ENCODE assay signal across 14 cellular contexts in the genomic region with DNA sequence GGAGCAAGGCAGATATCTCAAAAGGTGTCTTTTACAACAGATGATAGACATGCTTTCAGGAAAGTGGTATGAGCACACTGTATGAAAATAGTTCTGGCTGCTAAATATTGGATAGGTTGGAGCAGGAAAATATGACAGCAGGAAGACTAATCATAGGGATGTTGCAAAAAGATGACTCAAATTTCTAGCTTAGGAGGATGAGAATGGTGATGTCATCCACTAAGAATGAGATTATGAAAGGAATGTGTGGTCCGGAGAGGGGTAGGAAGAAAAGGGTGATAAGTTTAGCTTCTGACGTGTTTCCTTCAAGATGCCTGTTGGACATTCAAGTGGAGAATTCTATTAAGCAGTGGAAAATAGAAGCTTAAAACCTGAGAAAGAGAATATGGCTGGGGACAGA. TPM values are rescaled to one million over a fixed set of nuclear protein-coding genes. Genes with fewer than 3 reads are reported as not detected.
DNase-seq lines count a peak whose midpoint lies in the region; ATAC-seq and TF ChIP-seq lines count a peak whose summit lies in the region.
"Had no signal": no experiment of that assay in that cellular context is flagged by ENCODE, and none has a peak within 500 bp of the region (broad histone marks: within the 10 kb centered on the region; RNA-seq: fewer than 3 reads in every experiment).

No MANE protein-coding gene starts in this region.

- peak; percentile 94 for ATAC-seq in RWPE2 (ENCODE audit: low read depth)
- no peak for ATAC-seq in naive thymus-derived CD4-positive, alpha-beta T cell
- no peak for ATAC-seq in HG02970 (IDR thresholded peaks at IDR 0.05; ENCODE audit: low FRiP score, unreplicated experiment)

- peak overlapping the region; percentile 84 for H3K27ac ChIP-seq in RWPE2 (ENCODE audit: poor library complexity, severe bottlenecking)
- H3K27ac ChIP-seq in tibial artery, result no peak overlapping the region
- no peak overlapping the region for H3K27ac ChIP-seq in naive thymus-derived CD4-positive, alpha-beta T cell (ENCODE audit: low read depth, low read length)
- H3K27ac ChIP-seq: VCaP had no signal

- peaks cover 0 to 4% (median 0%) of the 10 kb centered on the region in 7 donors for H3K4me1 Mint-ChIP-seq in naive thymus-derived CD4-positive, alpha-beta T cell

- intact Hi-C loops in tibial artery (cut with DNase I; ENCODE audit: low total_unique reads), result no loop called here
- intact Hi-C loops in naive thymus-derived CD4-positive, alpha-beta T cell (cut with micrococcal nuclease), result no loop called here

- CTCF ChIA-PET in naive thymus-derived CD4-positive, alpha-beta T cell (lab: Charles Lee), result interaction anchor here (0.8 kb wide), 1 partner anchor 39 kb away, joined by 3 read pairs; no protein-coding TSS in a partner anchor

- POLR2A ChIA-PET in naive thymus-derived CD4-positive, alpha-beta T cell (lab: Charles Lee), result no interaction called here

- peaks cover 0 to 5% (median 0%) of the 10 kb centered on the region in 5 donors for H3K27me3 Mint-ChIP-seq in naive thymus-derived CD4-positive, alpha-beta T cell

- H3K27ac Mint-ChIP-seq in naive thymus-derived CD4-positive, alpha-beta T cell, result no peak overlapping the region
- H3K27ac Mint-ChIP-seq: dendritic cell treated with granulocyte-macrophage colony-stimulating factor and Interleukin-4, amounts not matched to agents 40 ng/mL and 50 ng/mL, for 4 days; nephron had no signal

- no peak overlapping the region for H3K4me3 Mint-ChIP-seq in naive thymus-derived CD4-positive, alpha-beta T cell
- H3K4me3 Mint-ChIP-seq: dendritic cell treated with granulocyte-macrophage colony-stimulating factor and Interleukin-4, amounts not matched to agents 40 ng/mL and 50 ng/mL, for 4 days; nephron had no signal

- no peaks in the 10 kb centered on the region for H3K9me3 Mint-ChIP-seq in naive thymus-derived CD4-positive, alpha-beta T cell

- no peaks in the 10 kb centered on the region for H3K36me3 ChIP-seq in RWPE2 (ENCODE audit: low read depth)
- no peaks in the 10 kb centered on the region for H3K36me3 ChIP-seq in tibial artery
- no peaks in the 10 kb centered on the region for H3K36me3 ChIP-seq in naive thymus-derived CD4-positive, alpha-beta T cell (ENCODE audit: control insufficient read depth in 2 of 3, insufficient read depth in 3 of 3, low read length in 3 of 3)

- H3K36me3 Mint-ChIP-seq in naive thymus-derived CD4-positive, alpha-beta T cell, result no peaks in the 10 kb centered on the region

- TF ChIP-seq CTCF in RWPE2 (IDR thresholded peaks at IDR 0.05; ENCODE audit: poor library complexity, severe bottlenecking) (no peak), tibial artery (IDR thresholded peaks at IDR 0.05) (no peak)

- H3K9me3 ChIP-seq in RWPE2 (ENCODE audit: severe bottlenecking) (no peaks in the 10 kb centered on the region), tibial artery (no peaks in the 10 kb centered on the region)
- no peaks in the 10 kb centered on the region for H3K9me3 ChIP-seq in naive thymus-derived CD4-positive, alpha-beta T cell (ENCODE audit: control insufficient read depth in 2 of 3, low read length in 3 of 3)

- H3K4me3 ChIP-seq in RWPE2 (ENCODE audit: severe bottlenecking), result no peak overlapping the region
- H3K4me3 ChIP-seq in tibial artery, result no peak overlapping the region
- H3K4me3 ChIP-seq in naive thymus-derived CD4-positive, alpha-beta T cell (ENCODE audit: low read length), result no peak overlapping the region

- DNase-seq in GM04503 (ENCODE audit: low read depth) (peak; percentile 95), RWPE2 (ENCODE audit: low spot score) (no peak), fibroblast of gingiva (ENCODE audit: low read depth) (peak; percentile 94), renal cortical epithelial cell (ENCODE audit: low read depth) (peak; percentile 87), tibial artery (no peak), UCSD-AML1 (lab: John Stamatoyannopoulos, UW; ENCODE audit: unreplicated experiment) (no peak)
- no peak for DNase-seq in naive thymus-derived CD4-positive, alpha-beta T cell
- DNase-seq: DMS79 treated with DMSO at 0.1 percent for 48 hours; NCI-H146; stimulated activated naive CD4-positive, alpha-beta T cell had no signal

- H3K4me1 ChIP-seq in RWPE2 (ENCODE audit: insufficient read depth, poor library complexity, severe bottlenecking) (peaks cover 13% of the 10 kb centered on the region), tibial artery (peaks cover 3 to 23% (median 3%) of the 10 kb centered on the region in 4 donors)
- H3K4me1 ChIP-seq in naive thymus-derived CD4-positive, alpha-beta T cell (ENCODE audit: control insufficient read depth in 2 of 2, insufficient read depth in 2 of 2, low read length in 2 of 2), result no peaks in the 10 kb centered on the region

- H3K27me3 ChIP-seq in RWPE2 (ENCODE audit: insufficient read depth, poor library complexity, severe bottlenecking), result no peaks in the 10 kb centered on the region
- no peaks in the 10 kb centered on the region for H3K27me3 ChIP-seq in tibial artery
- no peaks in the 10 kb centered on the region for H3K27me3 ChIP-seq in naive thymus-derived CD4-positive, alpha-beta T cell (ENCODE audit: control insufficient read depth in 2 of 2, insufficient read depth in 2 of 2, low read length in 2 of 2)

RNA-seq across cellular contexts. Expression of a gene that starts 46.4 kb away (rescaled TPM):
- total RNA-seq in renal cortical epithelial cell, result 245 and 372 TPM in 2 replicates
- 10 to 100 TPM in 2 of 5 experiments, 1 to 10 TPM in 3; 5.5 to 26.8 (median 9.6) TPM for total RNA-seq in naive thymus-derived CD4-positive, alpha-beta T cell
- polyA plus RNA-seq in naive thymus-derived CD4-positive, alpha-beta T cell, result 1 to 10 TPM; 5.6 to 7.0 TPM

Comparison
In these comparisons a context has a peak if more than half of its experiments do, and no peak if none do; other contexts are left out.
1. DNase-seq: peak in GM04503 (single experiment), fibroblast of gingiva (single experiment) and renal cortical epithelial cell (single experiment); none in RWPE2 (single experiment), tibial artery (0 of 2), naive thymus-derived CD4-positive, alpha-beta T cell (0 of 9) and UCSD-AML1 (single experiment).